Comparison of ENCODE assay signal across 1 cellular context in genomic region chr9:121807918-121808278, GRCh38.
TF ChIP-seq lines count a peak whose summit lies in the region.

No MANE protein-coding gene starts in this region.

TF ChIP-seq in HepG2, 621 proteins besides CTCF, POLR2A, EP300 and RAD21 (continued from another document):
- TF ChIP-seq, protein P1, sequence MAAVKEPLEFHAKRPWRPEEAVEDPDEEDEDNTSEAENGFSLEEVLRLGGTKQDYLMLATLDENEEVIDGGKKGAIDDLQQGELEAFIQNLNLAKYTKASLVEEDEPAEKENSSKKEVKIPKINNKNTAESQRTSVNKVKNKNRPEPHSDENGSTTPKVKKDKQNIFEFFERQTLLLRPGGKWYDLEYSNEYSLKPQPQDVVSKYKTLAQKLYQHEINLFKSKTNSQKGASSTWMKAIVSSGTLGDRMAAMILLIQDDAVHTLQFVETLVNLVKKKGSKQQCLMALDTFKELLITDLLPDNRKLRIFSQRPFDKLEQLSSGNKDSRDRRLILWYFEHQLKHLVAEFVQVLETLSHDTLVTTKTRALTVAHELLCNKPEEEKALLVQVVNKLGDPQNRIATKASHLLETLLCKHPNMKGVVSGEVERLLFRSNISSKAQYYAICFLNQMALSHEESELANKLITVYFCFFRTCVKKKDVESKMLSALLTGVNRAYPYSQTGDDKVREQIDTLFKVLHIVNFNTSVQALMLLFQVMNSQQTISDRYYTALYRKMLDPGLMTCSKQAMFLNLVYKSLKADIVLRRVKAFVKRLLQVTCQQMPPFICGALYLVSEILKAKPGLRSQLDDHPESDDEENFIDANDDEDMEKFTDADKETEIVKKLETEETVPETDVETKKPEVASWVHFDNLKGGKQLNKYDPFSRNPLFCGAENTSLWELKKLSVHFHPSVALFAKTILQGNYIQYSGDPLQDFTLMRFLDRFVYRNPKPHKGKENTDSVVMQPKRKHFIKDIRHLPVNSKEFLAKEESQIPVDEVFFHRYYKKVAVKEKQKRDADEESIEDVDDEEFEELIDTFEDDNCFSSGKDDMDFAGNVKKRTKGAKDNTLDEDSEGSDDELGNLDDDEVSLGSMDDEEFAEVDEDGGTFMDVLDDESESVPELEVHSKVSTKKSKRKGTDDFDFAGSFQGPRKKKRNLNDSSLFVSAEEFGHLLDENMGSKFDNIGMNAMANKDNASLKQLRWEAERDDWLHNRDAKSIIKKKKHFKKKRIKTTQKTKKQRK (IDR thresholded peaks at IDR 0.05; ENCODE audit: low read length): no peak
- TF ChIP-seq FOXP1 (IDR thresholded peaks at IDR 0.05): no peak
- TF ChIP-seq FOXP1 (CRISPR knock-in tag; IDR thresholded peaks at IDR 0.05): no peak
- no peak for TF ChIP-seq ZFP36L1 (CRISPR knock-in tag; IDR thresholded peaks at IDR 0.05)
- no peak for TF ChIP-seq MXI1 (IDR thresholded peaks at IDR 0.05; ENCODE audit: borderline replicate concordance, low read depth, low read length)
- no peak for TF ChIP-seq NR2F1 (CRISPR knock-in tag; IDR thresholded peaks at IDR 0.05)
- TF ChIP-seq AHR (CRISPR knock-in tag; IDR thresholded peaks at IDR 0.05): no peak
- TF ChIP-seq ZNF670 (CRISPR knock-in tag; IDR thresholded peaks at IDR 0.05; ENCODE audit: borderline replicate concordance): no peak
- no peak for TF ChIP-seq ZNF280B (CRISPR knock-in tag; IDR thresholded peaks at IDR 0.05; ENCODE audit: borderline replicate concordance)
- TF ChIP-seq NRL (CRISPR knock-in tag; IDR thresholded peaks at IDR 0.05; ENCODE audit: borderline replicate concordance): no peak
- TF ChIP-seq, protein P2, sequence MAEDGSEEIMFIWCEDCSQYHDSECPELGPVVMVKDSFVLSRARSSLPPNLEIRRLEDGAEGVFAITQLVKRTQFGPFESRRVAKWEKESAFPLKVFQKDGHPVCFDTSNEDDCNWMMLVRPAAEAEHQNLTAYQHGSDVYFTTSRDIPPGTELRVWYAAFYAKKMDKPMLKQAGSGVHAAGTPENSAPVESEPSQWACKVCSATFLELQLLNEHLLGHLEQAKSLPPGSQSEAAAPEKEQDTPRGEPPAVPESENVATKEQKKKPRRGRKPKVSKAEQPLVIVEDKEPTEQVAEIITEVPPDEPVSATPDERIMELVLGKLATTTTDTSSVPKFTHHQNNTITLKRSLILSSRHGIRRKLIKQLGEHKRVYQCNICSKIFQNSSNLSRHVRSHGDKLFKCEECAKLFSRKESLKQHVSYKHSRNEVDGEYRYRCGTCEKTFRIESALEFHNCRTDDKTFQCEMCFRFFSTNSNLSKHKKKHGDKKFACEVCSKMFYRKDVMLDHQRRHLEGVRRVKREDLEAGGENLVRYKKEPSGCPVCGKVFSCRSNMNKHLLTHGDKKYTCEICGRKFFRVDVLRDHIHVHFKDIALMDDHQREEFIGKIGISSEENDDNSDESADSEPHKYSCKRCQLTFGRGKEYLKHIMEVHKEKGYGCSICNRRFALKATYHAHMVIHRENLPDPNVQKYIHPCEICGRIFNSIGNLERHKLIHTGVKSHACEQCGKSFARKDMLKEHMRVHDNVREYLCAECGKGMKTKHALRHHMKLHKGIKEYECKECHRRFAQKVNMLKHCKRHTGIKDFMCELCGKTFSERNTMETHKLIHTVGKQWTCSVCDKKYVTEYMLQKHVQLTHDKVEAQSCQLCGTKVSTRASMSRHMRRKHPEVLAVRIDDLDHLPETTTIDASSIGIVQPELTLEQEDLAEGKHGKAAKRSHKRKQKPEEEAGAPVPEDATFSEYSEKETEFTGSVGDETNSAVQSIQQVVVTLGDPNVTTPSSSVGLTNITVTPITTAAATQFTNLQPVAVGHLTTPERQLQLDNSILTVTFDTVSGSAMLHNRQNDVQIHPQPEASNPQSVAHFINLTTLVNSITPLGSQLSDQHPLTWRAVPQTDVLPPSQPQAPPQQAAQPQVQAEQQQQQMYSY (CRISPR knock-in tag; IDR thresholded peaks at IDR 0.05): no peak
